In the genomic region with DNA sequence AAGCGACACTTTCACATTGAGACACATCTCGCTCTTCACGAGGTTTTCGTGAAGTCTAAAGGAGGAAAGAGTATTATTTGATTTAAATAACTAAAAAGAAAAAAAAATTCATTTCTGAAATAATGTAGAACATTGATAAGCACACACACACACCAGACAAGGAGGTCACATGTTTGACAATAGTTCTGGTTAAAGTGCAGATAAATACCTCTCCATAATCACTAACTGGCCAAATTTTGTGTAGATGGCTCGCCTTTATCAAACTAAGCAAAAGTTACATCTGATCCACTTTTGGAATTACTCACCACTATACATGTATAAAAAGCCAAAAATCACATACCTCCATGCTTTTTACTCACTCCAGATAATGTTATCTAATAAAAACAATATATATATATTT, we compare ENCODE assay signal across 16 cellular contexts.
DNase-seq lines count a peak whose midpoint lies in the region; ATAC-seq and TF ChIP-seq lines count a peak whose summit lies in the region.
"Had no signal": no experiment of that assay in that cellular context is flagged by ENCODE, and none has a peak within 500 bp of the region (broad histone marks: within the 10 kb centered on the region; RNA-seq: fewer than 3 reads in every experiment).

No MANE protein-coding gene starts in this region.

- H3F3A ChIP-seq in PC-3 (ENCODE audit: low read length, unreplicated experiment): peaks cover 8% of the 10 kb centered on the region

- H3K9me2 ChIP-seq in PC-3 (replicated peaks; ENCODE audit: low read length): no peaks in the 10 kb centered on the region

- H3K36me3 ChIP-seq in PC-3 (ENCODE audit: low read depth, low read length) (peaks cover 22% of the 10 kb centered on the region), right lobe of liver (peaks cover 0 to 4% (median 4%) of the 10 kb centered on the region in 4 donors), uterus (no peaks in the 10 kb centered on the region)

- H3K9me3 ChIP-seq in PC-3 (ENCODE audit: low read length) (no peaks in the 10 kb centered on the region), right lobe of liver (no peaks in the 10 kb centered on the region), uterus (no peaks in the 10 kb centered on the region)

- POLR2A ChIA-PET in PC-3 (lab: Charles Lee; ENCODE audit: unreplicated experiment): no interaction called here

- DNase-seq in PC-3: no peak
- DNase-seq in right lobe of liver: no peak
- DNase-seq in uterus: no peak
- DNase-seq: C1 segment of cervical spinal cord; Calu3; CD4-positive, alpha-beta memory T cell; COR-L47; DMS53; DMS79 treated with DMSO at 0.1 percent for 48 hours; GF-D8; GM23248; H7; HCEC 1CT had no signal

- TF ChIP-seq POLR2A in right lobe of liver (IDR thresholded peaks at IDR 0.05) (no peak), uterus (IDR thresholded peaks at IDR 0.05) (no peak)

- H4K20me1 ChIP-seq in PC-3 (ENCODE audit: low read length): no peaks in the 10 kb centered on the region

- H3K4me2 ChIP-seq in PC-3 (ENCODE audit: low read length): no peak overlapping the region; the same call in 1 of the 2 replicates

- H3K4me1 ChIP-seq in PC-3 (ENCODE audit: insufficient read depth, low read length) (peaks cover 14% of the 10 kb centered on the region), right lobe of liver (peaks cover 0 to 20% (median 6%) of the 10 kb centered on the region in 4 donors), uterus (peaks cover 0 to 9% of the 10 kb centered on the region in 2 donors)

- CTCF ChIA-PET in PC-3 (lab: Charles Lee): no interaction called here

- no peak overlapping the region for H3K4me3 ChIP-seq in PC-3 (ENCODE audit: low read length)
- no peak overlapping the region for H3K4me3 ChIP-seq in right lobe of liver
- H3K4me3 ChIP-seq in uterus: no peak overlapping the region
- H3K4me3 ChIP-seq: GM23248 had no signal

- no TSS peak for BruUV-seq in PC-3 (replicated peaks; lab: Mats Ljungman, UMichigan)

- 0 out of 2 replicates have a peak overlapping the region, but pooled peaks have one; percentile 18 for H3K27ac ChIP-seq in PC-3 (ENCODE audit: low read length)
- peak overlapping the region; percentile 31; the same call in 1 of the 2 replicates for H3K27ac ChIP-seq in VCaP
- H3K27ac ChIP-seq in right lobe of liver: peak overlapping the region in 1 of 3 donors; percentile 46
- peak overlapping the region; percentile 82 to 94 for H3K27ac ChIP-seq in uterus
- H3K27ac ChIP-seq: GM23248 had no signal

- H3K9ac ChIP-seq in PC-3 (ENCODE audit: low read length): no peak overlapping the region
- H3K9ac ChIP-seq: GM23248 had no signal

- no peak for TF ChIP-seq CTCF in PC-3 (conservative IDR thresholded peaks at IDR 0.05; ENCODE audit: low read depth, low read length)
- no peak for TF ChIP-seq CTCF in VCaP (conservative IDR thresholded peaks at IDR 0.05)
- TF ChIP-seq CTCF in right lobe of liver (IDR thresholded peaks at IDR 0.05): no peak
- no peak for TF ChIP-seq CTCF in uterus (IDR thresholded peaks at IDR 0.05)

- WGBS in right lobe of liver (ENCODE audit: insufficient coverage, low coverage, low lambda C conversion rate, missing lambda C conversion rate): 81% methylated on average over 5 of the region's 5 CpGs

- intact Hi-C loops in PC-3 (cut with micrococcal nuclease) (loop anchor here (10.0 kb wide), 2 partner anchors 76 to 106 kb away; partner anchors contain the start of genes NCOR1 and PIGL), right lobe of liver (cut with DNase I) (no loop called here), uterus (cut with DNase I; ENCODE audit: low total_unique reads) (no loop called here)

- no peaks in the 10 kb centered on the region for H3K27me3 ChIP-seq in PC-3 (ENCODE audit: low read length)
- no peaks in the 10 kb centered on the region for H3K27me3 ChIP-seq in right lobe of liver
- H3K27me3 ChIP-seq in uterus: no peaks in the 10 kb centered on the region

- no peak overlapping the region for H2AFZ ChIP-seq in PC-3 (ENCODE audit: low read length)
- H2AFZ ChIP-seq: GM23248 had no signal

- ATAC-seq in PC-3: no peak
- ATAC-seq in right lobe of liver: peak; percentile 57 to 74 (median 66)
- no peak for ATAC-seq in GM21360 (IDR thresholded peaks at IDR 0.05; ENCODE audit: unreplicated experiment)
- ATAC-seq in GM18502 (IDR thresholded peaks at IDR 0.05; ENCODE audit: poor library complexity, unreplicated experiment): no peak

- no peaks in the 10 kb centered on the region for H3K79me2 ChIP-seq in PC-3 (ENCODE audit: low read length)

Comparison
In these comparisons a context has a peak if more than half of its experiments do, and no peak if none do; other contexts are left out.
1. ATAC-seq: peak in right lobe of liver (4 of 4); none in PC-3 (single experiment), GM21360 (single experiment) and GM18502 (single experiment).